Comparison of ENCODE assay signal across 19 cellular contexts in the genomic region with DNA sequence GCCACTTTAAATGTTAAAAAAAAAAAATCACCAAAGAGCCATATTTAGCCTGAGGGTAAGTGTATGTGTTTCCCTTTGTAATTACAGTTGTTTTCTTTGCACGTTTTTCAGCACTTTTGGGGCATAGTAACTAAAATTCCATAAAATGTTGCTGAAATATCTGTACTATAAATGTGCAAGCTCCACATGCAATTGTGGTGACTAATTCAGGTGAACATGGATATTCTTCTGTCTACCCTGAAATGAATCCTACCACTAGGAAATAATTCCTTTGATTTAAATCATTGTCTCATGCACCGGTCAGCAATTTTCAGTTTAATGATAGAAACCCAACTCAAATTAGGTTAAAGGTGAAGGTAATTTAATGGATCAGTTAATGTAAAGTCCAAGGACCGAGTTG.
"Had no signal": no experiment of that assay in that cellular context is flagged by ENCODE, and none has a peak within 500 bp of the region (broad histone marks: within the 10 kb centered on the region; RNA-seq: fewer than 3 reads in every experiment).

No MANE protein-coding gene starts in this region.

- H3K27me3 ChIP-seq: ovary, right atrium auricular region had no signal

- H3K4me3 ChIP-seq: esophagus squamous epithelium, neural progenitor cell, ovary, right atrium auricular region, sigmoid colon, tibial nerve, upper lobe of right lung had no signal

- H3K27ac ChIP-seq: esophagus squamous epithelium, neural progenitor cell, ovary, right atrium auricular region, sigmoid colon, tibial nerve, upper lobe of right lung had no signal

- ATAC-seq: left colon; natural killer cell treated with Interleukin-12 subunit alpha and Interleukin-12 subunit beta and Interleukin-15 and Interleukin-18, amount 100 ng/mL, for 72 hours; stimulated activated memory B cell treated with anti-CD40 and anti-IgM and Interleukin-4, amounts not matched to agents 10 μg/mL and 1 μg/mL and 100 μg/mL, for 72 hours; upper lobe of right lung had no signal

- FAIRE-seq: endometrium, kidney had no signal

- H3K9me3 Mint-ChIP-seq: central memory CD8-positive, alpha-beta T cell; natural killer cell treated with Interleukin-12 subunit alpha and Interleukin-12 subunit beta and Interleukin-15 and Interleukin-18, amount 100 ng/mL, for 72 hours; neural progenitor cell; stimulated activated memory B cell treated with anti-CD40 and anti-IgM and Interleukin-4, amounts not matched to agents 10 μg/mL and 1 μg/mL and 100 μg/mL, for 72 hours; stimulated activated naive CD8-positive, alpha-beta T cell treated with anti-CD3 and anti-CD28 coated beads, Interleukin-15, Interleukin-2, amounts not matched to agents 100 ng/mL and 50 ng/mL, for 24 hours had no signal

- DNase-seq: effector memory CD4-positive, alpha-beta T cell; esophagus squamous epithelium; foreskin fibroblast; immature natural killer cell; kidney; left colon; nucleus accumbens; ovary; sigmoid colon; stimulated activated CD4-positive, alpha-beta T cell treated with anti-CD3 and anti-CD28 coated beads, Interleukin-4, amount 100 ng/mL, for 1 hour; upper lobe of right lung had no signal

- H3K9me3 ChIP-seq: esophagus squamous epithelium, ovary, right atrium auricular region, sigmoid colon, tibial nerve, upper lobe of right lung had no signal

- H3K36me3 ChIP-seq: esophagus squamous epithelium, neural progenitor cell, ovary, right atrium auricular region, sigmoid colon, tibial nerve, upper lobe of right lung had no signal

- H3K36me3 Mint-ChIP-seq: immature natural killer cell; natural killer cell treated with Interleukin-12 subunit alpha and Interleukin-12 subunit beta and Interleukin-15 and Interleukin-18, amount 100 ng/mL, for 72 hours; neural progenitor cell; stimulated activated memory B cell treated with anti-CD40 and anti-IgM and Interleukin-4, amounts not matched to agents 10 μg/mL and 1 μg/mL and 100 μg/mL, for 72 hours had no signal

- H3K4me1 Mint-ChIP-seq: central memory CD8-positive, alpha-beta T cell; immature natural killer cell; neural progenitor cell; stimulated activated memory B cell treated with anti-CD40 and anti-IgM and Interleukin-4, amounts not matched to agents 10 μg/mL and 1 μg/mL and 100 μg/mL, for 72 hours had no signal

- H3K4me3 Mint-ChIP-seq: central memory CD8-positive, alpha-beta T cell; immature natural killer cell; natural killer cell treated with Interleukin-12 subunit alpha and Interleukin-12 subunit beta and Interleukin-15 and Interleukin-18, amount 100 ng/mL, for 72 hours; neural progenitor cell; stimulated activated memory B cell treated with anti-CD40 and anti-IgM and Interleukin-4, amounts not matched to agents 10 μg/mL and 1 μg/mL and 100 μg/mL, for 72 hours; stimulated activated naive CD8-positive, alpha-beta T cell treated with anti-CD3 and anti-CD28 coated beads, Interleukin-15, Interleukin-2, amounts not matched to agents 100 ng/mL and 50 ng/mL, for 24 hours had no signal

- H3K27ac Mint-ChIP-seq: immature natural killer cell; natural killer cell treated with Interleukin-12 subunit alpha and Interleukin-12 subunit beta and Interleukin-15 and Interleukin-18, amount 100 ng/mL, for 72 hours; neural progenitor cell; stimulated activated memory B cell treated with anti-CD40 and anti-IgM and Interleukin-4, amounts not matched to agents 10 μg/mL and 1 μg/mL and 100 μg/mL, for 72 hours; stimulated activated naive CD8-positive, alpha-beta T cell treated with anti-CD3 and anti-CD28 coated beads, Interleukin-15, Interleukin-2, amounts not matched to agents 100 ng/mL and 50 ng/mL, for 24 hours had no signal

- H3K4me1 ChIP-seq: esophagus squamous epithelium, neural progenitor cell, right atrium auricular region, sigmoid colon, tibial nerve, upper lobe of right lung had no signal
